ENCODE assay signal across 8 cellular contexts in the genomic region with DNA sequence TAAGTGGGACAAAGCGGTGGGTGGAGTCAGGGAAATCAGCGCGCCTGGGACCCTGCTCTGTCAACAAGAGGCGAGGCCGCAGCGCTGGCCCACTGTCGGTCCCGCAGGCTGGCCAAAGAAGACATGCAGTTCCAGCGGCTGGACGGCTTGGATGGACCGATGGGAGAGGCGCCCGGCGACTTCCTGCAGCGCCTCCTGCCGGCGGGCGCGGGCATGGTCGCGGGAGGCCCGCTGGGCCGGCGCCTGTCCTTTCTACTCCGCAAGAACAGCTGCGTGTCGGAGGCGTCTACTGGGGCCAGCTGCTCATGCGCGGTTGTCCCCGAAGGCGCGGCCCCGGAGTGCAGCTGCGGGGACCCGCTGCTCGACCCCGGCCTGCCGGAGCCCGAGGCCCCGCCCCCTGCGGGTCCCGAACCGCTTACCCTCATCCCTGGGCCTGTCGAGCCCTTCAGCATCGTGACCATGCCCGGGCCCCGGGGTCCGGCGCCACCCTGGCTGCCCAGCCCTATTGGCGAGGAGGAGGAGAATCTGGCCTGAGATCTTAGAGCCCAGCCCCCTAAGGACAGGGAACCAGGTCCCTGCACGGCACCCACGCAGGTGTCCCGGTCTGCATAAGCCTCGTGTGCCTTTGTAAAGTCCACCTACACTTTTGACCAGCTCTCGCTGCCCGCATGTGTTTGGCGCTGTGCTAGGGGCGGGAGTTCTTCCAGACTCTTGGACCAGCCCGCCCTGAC. TPM values are rescaled to one million over a fixed set of nuclear protein-coding genes. Genes with fewer than 3 reads are reported as not detected.
DNase-seq lines count a peak whose midpoint lies in the region; ATAC-seq and TF ChIP-seq lines count a peak whose summit lies in the region.

No MANE protein-coding gene starts in this region.

- WGBS in aorta, 2 donors = 3% methylated on average over 50 to 60 of the region's 60 CpGs

- peaks cover 5% of the 10 kb centered on the region for H3K9me3 Mint-ChIP-seq in glutamatergic neuron (ENCODE audit: unreplicated experiment)

- peak; percentile 91 for DNase-seq in DMS 273 (lab: John Stamatoyannopoulos, UW; ENCODE audit: unreplicated experiment)
- DNase-seq in Karpas-422 = peak; percentile 85
- peak; percentile 79 for DNase-seq in SK-MEL-5 (ENCODE audit: low read depth, low spot score)
- peak; percentile 67 for DNase-seq in activated naive CD4-positive, alpha-beta T cell treated with anti-CD3 and anti-CD28 coated beads, Interleukin-2, amount 50 U/mL, for 16 hours
- DNase-seq in glutamatergic neuron = peak; percentile 88
- DNase-seq in osteoblast (ENCODE audit: insufficient read length, low spot score, missing footprints) = peak; percentile 99
- DNase-seq in aorta = peak; percentile 83 to 91

- H3K4me2 ChIP-seq in Karpas-422 (ENCODE audit: low read depth, low read length, poor library complexity, severe bottlenecking) = peak overlapping the region; percentile 52
- peak overlapping the region; percentile 81 for H3K4me2 ChIP-seq in osteoblast (ENCODE audit: insufficient read depth, low read length)

- H3K9me3 ChIP-seq in Karpas-422 (ENCODE audit: low read length) (no peaks in the 10 kb centered on the region), osteoblast (ENCODE audit: low read depth, low read length) (no peaks in the 10 kb centered on the region), aorta (ENCODE audit: control insufficient read depth, low read length) (no peaks in the 10 kb centered on the region)

- TF ChIP-seq CTCF in glutamatergic neuron (IDR thresholded peaks at IDR 0.05; ENCODE audit: partially characterized antibody, unreplicated experiment) = peak; percentile 98
- TF ChIP-seq CTCF in osteoblast (IDR thresholded peaks at IDR 0.05; ENCODE audit: extremely low read depth, low read depth, low read length) = peak; percentile 83

- peak overlapping the region; percentile 40 for H3K9ac ChIP-seq in Karpas-422 (ENCODE audit: low read length)

- peaks cover 4% of the 10 kb centered on the region; the same call in 1 of the 2 replicates for H3K4me1 ChIP-seq in Karpas-422 (ENCODE audit: low read length)
- H3K4me1 ChIP-seq in osteoblast (ENCODE audit: insufficient read depth, low read length) = peaks cover 6% of the 10 kb centered on the region
- no peaks in the 10 kb centered on the region for H3K4me1 ChIP-seq in aorta (ENCODE audit: control insufficient read depth in 1 of 2, insufficient read depth in 2 of 2, low read length in 2 of 2)

- intact Hi-C loops in aorta (cut with DNase I) = no loop called here

- H3K27ac ChIP-seq in Karpas-422 (ENCODE audit: low read length) (no peak overlapping the region), osteoblast (ENCODE audit: low read depth, low read length) (no peak overlapping the region), aorta (ENCODE audit: low read depth in 1 of 2, low read length in 2 of 2) (no peak overlapping the region)

- H3K79me2 ChIP-seq in Karpas-422 (ENCODE audit: low read length) (no peaks in the 10 kb centered on the region), osteoblast (ENCODE audit: insufficient read depth, low read length) (no peaks in the 10 kb centered on the region)

- H2AFZ ChIP-seq in Karpas-422 (ENCODE audit: low read length) (0 out of 2 replicates have a peak overlapping the region, but pooled peaks have one; percentile 46), osteoblast (ENCODE audit: low read length) (peak overlapping the region; percentile 84)

- H3K27me3 Mint-ChIP-seq in glutamatergic neuron (ENCODE audit: unreplicated experiment) = peaks cover 4% of the 10 kb centered on the region

- peak overlapping the region; percentile 61 for H3K4me3 Mint-ChIP-seq in glutamatergic neuron (ENCODE audit: unreplicated experiment)

- H3K27ac Mint-ChIP-seq in glutamatergic neuron (ENCODE audit: unreplicated experiment) = peak overlapping the region; percentile 48

- no peaks in the 10 kb centered on the region for H3K27me3 ChIP-seq in Karpas-422 (ENCODE audit: low read length)
- no peaks in the 10 kb centered on the region for H3K27me3 ChIP-seq in osteoblast (ENCODE audit: insufficient read depth, low read length)
- no peaks in the 10 kb centered on the region for H3K27me3 ChIP-seq in aorta (ENCODE audit: control insufficient read depth in 1 of 2, insufficient read depth in 2 of 2, low read length in 1 of 2)

- no peaks in the 10 kb centered on the region for H3K4me1 Mint-ChIP-seq in glutamatergic neuron (ENCODE audit: low read depth, unreplicated experiment)

- H3K36me3 Mint-ChIP-seq in glutamatergic neuron (ENCODE audit: unreplicated experiment) = no peaks in the 10 kb centered on the region

- in situ Hi-C loops in SK-MEL-5 (cut with HindIII; ENCODE audit: low pct_unique_long_range_greater_than_20kb, low sequenced_read_pairs) = no loop called here

- ATAC-seq in aorta (ENCODE audit: low FRiP score) = peak; percentile 84
- no peak for ATAC-seq in HG03342 (IDR thresholded peaks at IDR 0.05; ENCODE audit: unreplicated experiment)

- H3K4me3 ChIP-seq in Karpas-422 (ENCODE audit: low read length) = peak overlapping the region; percentile 47; the same call in 1 of the 2 replicates
- peak overlapping the region; percentile 74 for H3K4me3 ChIP-seq in osteoblast (ENCODE audit: insufficient read depth, low read length)
- H3K4me3 ChIP-seq in aorta (ENCODE audit: low read length in 2 of 2) = no peak overlapping the region

- H4K20me1 ChIP-seq in Karpas-422 (ENCODE audit: insufficient read depth, low read depth, low read length) (no peaks in the 10 kb centered on the region), osteoblast (ENCODE audit: insufficient read depth, low read length) (no peaks in the 10 kb centered on the region)

- H3K9me2 ChIP-seq in Karpas-422 (replicated peaks; ENCODE audit: insufficient read depth, low read length) = no peaks in the 10 kb centered on the region

- no peaks in the 10 kb centered on the region for H3K36me3 ChIP-seq in Karpas-422 (ENCODE audit: insufficient read depth, low read length)
- H3K36me3 ChIP-seq in osteoblast (ENCODE audit: insufficient read depth, low read length) = no peaks in the 10 kb centered on the region
- no peaks in the 10 kb centered on the region for H3K36me3 ChIP-seq in aorta (ENCODE audit: control insufficient read depth in 1 of 2, insufficient read depth in 2 of 2, low read length in 1 of 2)

RNA-seq across cellular contexts. Expression of a gene that starts 6.1 kb away (rescaled TPM):
- not detected in 2 replicates for total RNA-seq in Karpas-422 (2014; rRNA removed; shearing (Covaris generic); ENCODE audit: low replicate concordance)
- not detected in 2 replicates for total RNA-seq in SK-MEL-5 (2014; rRNA removed; shearing (Covaris generic))
- not detected in 2 replicates for polyA plus RNA-seq in SK-MEL-5 (2015; cell fraction: cytosol; rRNA removed)
- polyA plus RNA-seq in SK-MEL-5 (2015; cell fraction: nucleus; rRNA removed) = not detected in 2 replicates
- total RNA-seq in glutamatergic neuron (ENCODE audit: unreplicated experiment) = not detected
- total RNA-seq in osteoblast = not detected in 2 replicates
- not detected for total RNA-seq in aorta
- 1 to 10 TPM in 1 of 2 donors, not detected in 1; 2.5 TPM for polyA plus RNA-seq in aorta

RNA-seq across cellular contexts. Expression of a gene that starts 17.6 kb away (rescaled TPM):
- 7.6 and 21.2 TPM in 2 replicates for total RNA-seq in Karpas-422 (2014; rRNA removed; shearing (Covaris generic); ENCODE audit: low replicate concordance)
- total RNA-seq in SK-MEL-5 (2014; rRNA removed; shearing (Covaris generic)) = 4.9 and 5.7 TPM in 2 replicates
- polyA plus RNA-seq in SK-MEL-5 (2015; cell fraction: cytosol; rRNA removed) = 4.0 and 7.5 TPM in 2 replicates
- 41.9 and 51.4 TPM in 2 replicates for polyA plus RNA-seq in SK-MEL-5 (2015; cell fraction: nucleus; rRNA removed)
- total RNA-seq in glutamatergic neuron (ENCODE audit: unreplicated experiment) (40.1 TPM), osteoblast (16.8 and 21.7 TPM in 2 replicates), aorta (10 to 100 TPM; 28.5 to 45.5 TPM)
- 10 to 100 TPM; 14.4 to 92.5 TPM for polyA plus RNA-seq in aorta

RNA-seq across cellular contexts. Expression of a gene that starts 20.4 kb away (rescaled TPM):
- 42.3 and 78.0 TPM in 2 replicates for total RNA-seq in Karpas-422 (2014; rRNA removed; shearing (Covaris generic); ENCODE audit: low replicate concordance)
- total RNA-seq in SK-MEL-5 (2014; rRNA removed; shearing (Covaris generic)) = 100 and 120 TPM in 2 replicates
- polyA plus RNA-seq in SK-MEL-5 (2015; cell fraction: cytosol; rRNA removed) = 138 and 153 TPM in 2 replicates
- polyA plus RNA-seq in SK-MEL-5 (2015; cell fraction: nucleus; rRNA removed) = 32.9 and 49.3 TPM in 2 replicates
- total RNA-seq in glutamatergic neuron (ENCODE audit: unreplicated experiment) (49.3 TPM), osteoblast (99.5 and 104 TPM in 2 replicates), aorta (10 to 100 TPM; 35.4 to 42.2 TPM)
- polyA plus RNA-seq in aorta = 10 to 100 TPM; 61.2 to 70.6 TPM

RNA-seq across cellular contexts. Expression of a gene that starts 23.2 kb away (rescaled TPM):
- 147 and 332 TPM in 2 replicates for total RNA-seq in Karpas-422 (2014; rRNA removed; shearing (Covaris generic); ENCODE audit: low replicate concordance)
- 180 and 188 TPM in 2 replicates for total RNA-seq in SK-MEL-5 (2014; rRNA removed; shearing (Covaris generic))
- 188 and 219 TPM in 2 replicates for polyA plus RNA-seq in SK-MEL-5 (2015; cell fraction: cytosol; rRNA removed)
- 87.8 and 112 TPM in 2 replicates for polyA plus RNA-seq in SK-MEL-5 (2015; cell fraction: nucleus; rRNA removed)
- total RNA-seq in glutamatergic neuron (ENCODE audit: unreplicated experiment) = 204 TPM
- total RNA-seq in osteoblast = 123 and 136 TPM in 2 replicates
- total RNA-seq in aorta = 100 to 1,000 TPM; 119 to 121 TPM
- 100 to 1,000 TPM; 233 to 289 TPM for polyA plus RNA-seq in aorta

RNA-seq across cellular contexts. Expression of a gene that starts 33.6 kb away (rescaled TPM):
- 60.0 and 156 TPM in 2 replicates for total RNA-seq in Karpas-422 (2014; rRNA removed; shearing (Covaris generic); ENCODE audit: low replicate concordance)
- 30.1 and 30.7 TPM in 2 replicates for total RNA-seq in SK-MEL-5 (2014; rRNA removed; shearing (Covaris generic))
- polyA plus RNA-seq in SK-MEL-5 (2015; cell fraction: cytosol; rRNA removed) = 71.2 and 80.8 TPM in 2 replicates
- polyA plus RNA-seq in SK-MEL-5 (2015; cell fraction: nucleus; rRNA removed) = 21.7 and 32.6 TPM in 2 replicates
- 24.9 TPM for total RNA-seq in glutamatergic neuron (ENCODE audit: unreplicated experiment)
- total RNA-seq in osteoblast = 85.5 and 93.0 TPM in 2 replicates
- total RNA-seq in aorta = 100 to 1,000 TPM; 250 to 609 TPM
- 100 to 1,000 TPM in 1 of 2 donors, 10 to 100 TPM in 1; 97.0 to 623 TPM for polyA plus RNA-seq in aorta

Comparison
In these comparisons a context has a peak if more than half of its experiments do, and no peak if none do; other contexts are left out.
1. H3K4me3 ChIP-seq: peak in Karpas-422 (single experiment) and osteoblast (single experiment); none in aorta (0 of 2).
2. Peak in every context shown above with its lines, with median percentiles within 50 percentile points of each other: DNase-seq.